In the genomic region with DNA sequence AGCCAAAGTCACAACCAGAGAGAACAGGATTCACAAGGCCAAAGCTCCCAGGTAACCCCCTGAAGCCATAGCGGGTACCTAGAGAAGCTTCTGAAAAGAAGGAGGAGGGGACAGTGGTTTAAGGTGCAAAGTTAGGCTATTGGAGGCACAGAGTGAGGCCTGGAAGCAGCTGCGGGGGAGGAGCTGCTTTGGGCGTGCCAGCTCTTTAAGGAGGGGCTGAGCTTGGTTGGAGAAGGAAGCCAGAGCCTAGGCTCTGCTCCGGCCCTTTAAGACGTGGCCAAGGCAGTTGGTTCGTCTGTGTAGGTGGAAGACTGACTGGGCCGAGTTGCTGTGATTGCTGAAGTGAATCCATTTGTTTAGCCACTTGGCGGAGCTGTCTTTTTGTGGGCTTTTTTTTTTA, we compare ENCODE assay signal across 9 cellular contexts. TPM values are rescaled to one million over a fixed set of nuclear protein-coding genes. Genes with fewer than 3 reads are reported as not detected.
DNase-seq lines count a peak whose midpoint lies in the region; ATAC-seq and TF ChIP-seq lines count a peak whose summit lies in the region.
"Had no signal": no experiment of that assay in that cellular context is flagged by ENCODE, and none has a peak within 500 bp of the region (broad histone marks: within the 10 kb centered on the region; RNA-seq: fewer than 3 reads in every experiment).

No MANE protein-coding gene starts in this region.

- H3K4me1 ChIP-seq in vagina, result peaks cover 22% of the 10 kb centered on the region

- H3K4me3 ChIP-seq in coronary artery (peak overlapping the region; percentile 70), vagina (peak overlapping the region; percentile 50 to 55)

- no peak for TF ChIP-seq POLR2A in vagina (IDR thresholded peaks at IDR 0.05)

- no peaks in the 10 kb centered on the region for H3K27me3 ChIP-seq in vagina

- no peaks in the 10 kb centered on the region for H3K9me3 ChIP-seq in vagina

- no peaks in the 10 kb centered on the region for H3K36me3 ChIP-seq in vagina

- TF ChIP-seq CTCF in coronary artery (IDR thresholded peaks at IDR 0.05), result no peak
- no peak for TF ChIP-seq CTCF in vagina (IDR thresholded peaks at IDR 0.05)

- peak; percentile 62 for DNase-seq in DMS79 (lab: John Stamatoyannopoulos, UW)
- DNase-seq in coronary artery (ENCODE audit: low spot score), result peak; percentile 79
- peak; percentile 32 for DNase-seq in medulla oblongata (ENCODE audit: extremely low spot score)
- no peak for DNase-seq in vagina (ENCODE audit: extremely low spot score in 2 of 2)
- DNase-seq in NCI-H2029 treated with DMSO at 0.1 percent for 48 hours (lab: John Stamatoyannopoulos, UW), result no peak
- no peak for DNase-seq in effector CD4-positive, alpha-beta T cell

- H3K27ac ChIP-seq in coronary artery (peak overlapping the region; percentile 73 to 89), vagina (peak overlapping the region; percentile 85)

- intact Hi-C loops in vagina (cut with DNase I), result no loop called here

- ATAC-seq in GM19455 (IDR thresholded peaks at IDR 0.05; ENCODE audit: unreplicated experiment) (peak; percentile 89), HG03521 (IDR thresholded peaks at IDR 0.05; ENCODE audit: unreplicated experiment) (peak; percentile 79)

RNA-seq across cellular contexts. Expression of gene KLF8, which starts 1.5 kb away (rescaled TPM):
- total RNA-seq in vagina, result 33.1 TPM
- total RNA-seq: HT1080 had no signal

Comparison
In these comparisons a context has a peak if more than half of its experiments do, and no peak if none do; other contexts are left out.
1. DNase-seq: peak in DMS79 (single experiment), coronary artery (single experiment) and medulla oblongata (single experiment); none in vagina (0 of 2), NCI-H2029 treated with DMSO at 0.1 percent for 48 hours (single experiment) and effector CD4-positive, alpha-beta T cell (single experiment).